Comparison of ENCODE assay signal across 1 cellular context in the genomic region with DNA sequence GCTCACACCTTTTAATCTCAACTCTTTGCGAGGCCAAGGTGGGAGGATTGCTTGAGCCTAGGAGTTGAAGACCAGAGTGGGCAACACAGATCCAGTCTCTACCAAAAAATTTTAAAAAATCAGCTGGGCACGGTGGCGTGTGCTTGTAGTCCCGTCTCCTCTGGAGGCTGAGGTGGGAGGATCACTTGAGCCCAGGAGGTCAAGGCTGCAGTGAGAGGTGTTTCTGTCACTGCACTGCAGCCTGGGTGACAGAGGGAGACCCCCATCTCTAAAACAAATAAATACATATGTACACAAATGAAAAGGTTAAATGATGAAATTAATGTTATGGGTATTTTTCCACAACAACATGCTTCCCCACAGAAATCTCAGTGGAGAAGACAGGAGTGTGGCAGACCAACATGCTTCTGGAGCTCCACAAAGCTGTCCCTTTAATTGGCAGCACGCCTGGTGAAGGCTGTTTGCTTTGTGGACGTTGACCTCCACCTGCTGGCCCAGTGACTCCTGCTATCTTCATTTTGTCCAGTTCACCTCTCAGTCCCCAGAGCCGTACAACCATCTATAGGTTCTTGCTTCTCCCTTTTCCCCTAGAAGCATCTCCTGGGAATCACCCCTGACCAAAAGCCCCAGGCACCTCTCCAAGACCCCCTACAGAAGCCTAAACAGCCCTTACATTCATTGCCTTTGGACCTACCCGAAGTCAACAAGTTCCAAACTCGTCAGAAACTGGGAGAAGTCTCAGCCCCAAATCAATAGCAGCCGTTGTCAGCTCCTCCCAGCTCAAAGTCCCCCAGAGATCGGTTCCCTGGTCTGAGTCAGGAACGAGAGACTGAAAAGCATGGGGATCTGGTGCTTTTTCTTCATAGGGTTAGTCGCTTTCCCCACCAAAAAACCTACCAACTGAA.
TF ChIP-seq lines count a peak whose summit lies in the region.

No MANE protein-coding gene starts in this region.

TF ChIP-seq in K562, 482 proteins besides CTCF, POLR2A, EP300 and RAD21:
- TF ChIP-seq, protein P1, sequence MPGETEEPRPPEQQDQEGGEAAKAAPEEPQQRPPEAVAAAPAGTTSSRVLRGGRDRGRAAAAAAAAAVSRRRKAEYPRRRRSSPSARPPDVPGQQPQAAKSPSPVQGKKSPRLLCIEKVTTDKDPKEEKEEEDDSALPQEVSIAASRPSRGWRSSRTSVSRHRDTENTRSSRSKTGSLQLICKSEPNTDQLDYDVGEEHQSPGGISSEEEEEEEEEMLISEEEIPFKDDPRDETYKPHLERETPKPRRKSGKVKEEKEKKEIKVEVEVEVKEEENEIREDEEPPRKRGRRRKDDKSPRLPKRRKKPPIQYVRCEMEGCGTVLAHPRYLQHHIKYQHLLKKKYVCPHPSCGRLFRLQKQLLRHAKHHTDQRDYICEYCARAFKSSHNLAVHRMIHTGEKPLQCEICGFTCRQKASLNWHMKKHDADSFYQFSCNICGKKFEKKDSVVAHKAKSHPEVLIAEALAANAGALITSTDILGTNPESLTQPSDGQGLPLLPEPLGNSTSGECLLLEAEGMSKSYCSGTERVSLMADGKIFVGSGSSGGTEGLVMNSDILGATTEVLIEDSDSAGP (CRISPR knock-in tag; IDR thresholded peaks at IDR 0.05): peak; percentile 87
- TF ChIP-seq NFIC (IDR thresholded peaks at IDR 0.05): peak; percentile 83
- no peak for TF ChIP-seq FOSL1 (tag; conservative IDR thresholded peaks at IDR 0.05)
